Comparison of ENCODE assay signal across 1 cellular context in the genomic region with DNA sequence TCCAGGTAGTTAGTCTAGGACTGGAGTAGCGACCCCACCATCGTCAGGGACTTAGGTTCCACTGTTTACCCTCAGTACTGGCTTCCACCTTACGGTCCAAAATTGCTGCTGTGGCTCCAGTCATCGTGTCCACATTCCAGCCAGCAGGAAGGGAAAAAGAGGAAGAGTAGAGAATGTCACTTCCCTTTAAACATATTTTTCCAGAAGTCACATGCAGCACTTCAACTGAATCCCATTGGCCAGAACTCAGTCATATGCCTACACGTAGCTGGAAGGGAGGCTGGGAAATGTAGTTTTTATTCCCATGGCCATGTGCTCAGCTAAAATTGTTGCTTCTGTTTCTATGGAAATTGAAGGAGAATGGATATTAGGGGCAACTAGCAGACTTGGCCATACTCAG.
A peak's percentile ranks its signal among the peaks of the same experiment; 100 is the strongest.
TF ChIP-seq lines count a peak whose summit lies in the region.

No MANE protein-coding gene starts in this region.

TF ChIP-seq in K562, 482 proteins besides CTCF, POLR2A, EP300 and RAD21 (continued from another document and continues in another):
- TF ChIP-seq ZKSCAN1 (IDR thresholded peaks at IDR 0.05; ENCODE audit: low read depth, low read length) = no peak
- TF ChIP-seq MCM7 (IDR thresholded peaks at IDR 0.05) = no peak
- no peak for TF ChIP-seq HDGF (IDR thresholded peaks at IDR 0.05)
- TF ChIP-seq, protein P1, sequence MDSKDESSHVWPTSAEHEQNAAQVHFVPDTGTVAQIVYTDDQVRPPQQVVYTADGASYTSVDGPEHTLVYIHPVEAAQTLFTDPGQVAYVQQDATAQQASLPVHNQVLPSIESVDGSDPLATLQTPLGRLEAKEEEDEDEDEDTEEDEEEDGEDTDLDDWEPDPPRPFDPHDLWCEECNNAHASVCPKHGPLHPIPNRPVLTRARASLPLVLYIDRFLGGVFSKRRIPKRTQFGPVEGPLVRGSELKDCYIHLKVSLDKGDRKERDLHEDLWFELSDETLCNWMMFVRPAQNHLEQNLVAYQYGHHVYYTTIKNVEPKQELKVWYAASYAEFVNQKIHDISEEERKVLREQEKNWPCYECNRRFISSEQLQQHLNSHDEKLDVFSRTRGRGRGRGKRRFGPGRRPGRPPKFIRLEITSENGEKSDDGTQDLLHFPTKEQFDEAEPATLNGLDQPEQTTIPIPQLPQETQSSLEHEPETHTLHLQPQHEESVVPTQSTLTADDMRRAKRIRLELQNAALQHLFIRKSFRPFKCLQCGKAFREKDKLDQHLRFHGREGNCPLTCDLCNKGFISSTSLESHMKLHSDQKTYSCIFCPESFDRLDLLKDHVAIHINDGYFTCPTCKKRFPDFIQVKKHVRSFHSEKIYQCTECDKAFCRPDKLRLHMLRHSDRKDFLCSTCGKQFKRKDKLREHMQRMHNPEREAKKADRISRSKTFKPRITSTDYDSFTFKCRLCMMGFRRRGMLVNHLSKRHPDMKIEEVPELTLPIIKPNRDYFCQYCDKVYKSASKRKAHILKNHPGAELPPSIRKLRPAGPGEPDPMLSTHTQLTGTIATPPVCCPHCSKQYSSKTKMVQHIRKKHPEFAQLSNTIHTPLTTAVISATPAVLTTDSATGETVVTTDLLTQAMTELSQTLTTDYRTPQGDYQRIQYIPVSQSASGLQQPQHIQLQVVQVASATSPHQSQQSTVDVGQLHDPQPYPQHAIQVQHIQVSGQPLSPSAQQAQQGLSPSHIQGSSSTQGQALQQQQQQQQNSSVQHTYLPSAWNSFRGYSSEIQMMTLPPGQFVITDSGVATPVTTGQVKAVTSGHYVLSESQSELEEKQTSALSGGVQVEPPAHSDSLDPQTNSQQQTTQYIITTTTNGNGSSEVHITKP (IDR thresholded peaks at IDR 0.05; ENCODE audit: partially characterized antibody) = no peak
- TF ChIP-seq L3MBTL2 (IDR thresholded peaks at IDR 0.05) = peak; percentile 89
- TF ChIP-seq SAFB2 (IDR thresholded peaks at IDR 0.05; ENCODE audit: borderline replicate concordance, low read depth, low read length, severe bottlenecking) = no peak
- no peak for TF ChIP-seq COPS2 (conservative IDR thresholded peaks at IDR 0.05)
- TF ChIP-seq, protein P2, sequence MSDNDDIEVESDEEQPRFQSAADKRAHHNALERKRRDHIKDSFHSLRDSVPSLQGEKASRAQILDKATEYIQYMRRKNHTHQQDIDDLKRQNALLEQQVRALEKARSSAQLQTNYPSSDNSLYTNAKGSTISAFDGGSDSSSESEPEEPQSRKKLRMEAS (CRISPR knock-in tag; IDR thresholded peaks at IDR 0.05) = peak; percentile 80
- TF ChIP-seq EHMT2 (IDR thresholded peaks at IDR 0.05) = peak; percentile 8; the same call in 1 of the 2 replicates
- TF ChIP-seq, protein P3, sequence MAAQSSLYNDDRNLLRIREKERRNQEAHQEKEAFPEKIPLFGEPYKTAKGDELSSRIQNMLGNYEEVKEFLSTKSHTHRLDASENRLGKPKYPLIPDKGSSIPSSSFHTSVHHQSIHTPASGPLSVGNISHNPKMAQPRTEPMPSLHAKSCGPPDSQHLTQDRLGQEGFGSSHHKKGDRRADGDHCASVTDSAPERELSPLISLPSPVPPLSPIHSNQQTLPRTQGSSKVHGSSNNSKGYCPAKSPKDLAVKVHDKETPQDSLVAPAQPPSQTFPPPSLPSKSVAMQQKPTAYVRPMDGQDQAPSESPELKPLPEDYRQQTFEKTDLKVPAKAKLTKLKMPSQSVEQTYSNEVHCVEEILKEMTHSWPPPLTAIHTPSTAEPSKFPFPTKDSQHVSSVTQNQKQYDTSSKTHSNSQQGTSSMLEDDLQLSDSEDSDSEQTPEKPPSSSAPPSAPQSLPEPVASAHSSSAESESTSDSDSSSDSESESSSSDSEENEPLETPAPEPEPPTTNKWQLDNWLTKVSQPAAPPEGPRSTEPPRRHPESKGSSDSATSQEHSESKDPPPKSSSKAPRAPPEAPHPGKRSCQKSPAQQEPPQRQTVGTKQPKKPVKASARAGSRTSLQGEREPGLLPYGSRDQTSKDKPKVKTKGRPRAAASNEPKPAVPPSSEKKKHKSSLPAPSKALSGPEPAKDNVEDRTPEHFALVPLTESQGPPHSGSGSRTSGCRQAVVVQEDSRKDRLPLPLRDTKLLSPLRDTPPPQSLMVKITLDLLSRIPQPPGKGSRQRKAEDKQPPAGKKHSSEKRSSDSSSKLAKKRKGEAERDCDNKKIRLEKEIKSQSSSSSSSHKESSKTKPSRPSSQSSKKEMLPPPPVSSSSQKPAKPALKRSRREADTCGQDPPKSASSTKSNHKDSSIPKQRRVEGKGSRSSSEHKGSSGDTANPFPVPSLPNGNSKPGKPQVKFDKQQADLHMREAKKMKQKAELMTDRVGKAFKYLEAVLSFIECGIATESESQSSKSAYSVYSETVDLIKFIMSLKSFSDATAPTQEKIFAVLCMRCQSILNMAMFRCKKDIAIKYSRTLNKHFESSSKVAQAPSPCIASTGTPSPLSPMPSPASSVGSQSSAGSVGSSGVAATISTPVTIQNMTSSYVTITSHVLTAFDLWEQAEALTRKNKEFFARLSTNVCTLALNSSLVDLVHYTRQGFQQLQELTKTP (IDR thresholded peaks at IDR 0.05; ENCODE audit: low read depth in 1 of 2, partially characterized antibody in 2 of 2) = peak in 1 of 2 experiments; percentile 57
- TF ChIP-seq, protein P4, sequence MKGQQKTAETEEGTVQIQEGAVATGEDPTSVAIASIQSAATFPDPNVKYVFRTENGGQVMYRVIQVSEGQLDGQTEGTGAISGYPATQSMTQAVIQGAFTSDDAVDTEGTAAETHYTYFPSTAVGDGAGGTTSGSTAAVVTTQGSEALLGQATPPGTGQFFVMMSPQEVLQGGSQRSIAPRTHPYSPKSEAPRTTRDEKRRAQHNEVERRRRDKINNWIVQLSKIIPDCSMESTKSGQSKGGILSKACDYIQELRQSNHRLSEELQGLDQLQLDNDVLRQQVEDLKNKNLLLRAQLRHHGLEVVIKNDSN (CRISPR knock-in tag; IDR thresholded peaks at IDR 0.05) = peak; percentile 96
- TF ChIP-seq, protein P5, sequence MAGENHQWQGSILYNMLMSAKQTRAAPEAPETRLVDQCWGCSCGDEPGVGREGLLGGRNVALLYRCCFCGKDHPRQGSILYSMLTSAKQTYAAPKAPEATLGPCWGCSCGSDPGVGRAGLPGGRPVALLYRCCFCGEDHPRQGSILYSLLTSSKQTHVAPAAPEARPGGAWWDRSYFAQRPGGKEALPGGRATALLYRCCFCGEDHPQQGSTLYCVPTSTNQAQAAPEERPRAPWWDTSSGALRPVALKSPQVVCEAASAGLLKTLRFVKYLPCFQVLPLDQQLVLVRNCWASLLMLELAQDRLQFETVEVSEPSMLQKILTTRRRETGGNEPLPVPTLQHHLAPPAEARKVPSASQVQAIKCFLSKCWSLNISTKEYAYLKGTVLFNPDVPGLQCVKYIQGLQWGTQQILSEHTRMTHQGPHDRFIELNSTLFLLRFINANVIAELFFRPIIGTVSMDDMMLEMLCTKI (IDR thresholded peaks at IDR 0.05; ENCODE audit: partially characterized antibody) = no peak
- TF ChIP-seq MYC (IDR thresholded peaks at IDR 0.05; ENCODE audit: low read depth, low read length) = peak; percentile 96
- no peak for TF ChIP-seq MYC (CRISPR knock-in tag; IDR thresholded peaks at IDR 0.05; ENCODE audit: borderline replicate concordance, low read depth)
- TF ChIP-seq, protein P6, sequence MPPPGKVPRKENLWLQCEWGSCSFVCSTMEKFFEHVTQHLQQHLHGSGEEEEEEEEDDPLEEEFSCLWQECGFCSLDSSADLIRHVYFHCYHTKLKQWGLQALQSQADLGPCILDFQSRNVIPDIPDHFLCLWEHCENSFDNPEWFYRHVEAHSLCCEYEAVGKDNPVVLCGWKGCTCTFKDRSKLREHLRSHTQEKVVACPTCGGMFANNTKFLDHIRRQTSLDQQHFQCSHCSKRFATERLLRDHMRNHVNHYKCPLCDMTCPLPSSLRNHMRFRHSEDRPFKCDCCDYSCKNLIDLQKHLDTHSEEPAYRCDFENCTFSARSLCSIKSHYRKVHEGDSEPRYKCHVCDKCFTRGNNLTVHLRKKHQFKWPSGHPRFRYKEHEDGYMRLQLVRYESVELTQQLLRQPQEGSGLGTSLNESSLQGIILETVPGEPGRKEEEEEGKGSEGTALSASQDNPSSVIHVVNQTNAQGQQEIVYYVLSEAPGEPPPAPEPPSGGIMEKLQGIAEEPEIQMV (tag; conservative IDR thresholded peaks at IDR 0.05; ENCODE audit: low read depth) = no peak
- TF ChIP-seq, protein P7, sequence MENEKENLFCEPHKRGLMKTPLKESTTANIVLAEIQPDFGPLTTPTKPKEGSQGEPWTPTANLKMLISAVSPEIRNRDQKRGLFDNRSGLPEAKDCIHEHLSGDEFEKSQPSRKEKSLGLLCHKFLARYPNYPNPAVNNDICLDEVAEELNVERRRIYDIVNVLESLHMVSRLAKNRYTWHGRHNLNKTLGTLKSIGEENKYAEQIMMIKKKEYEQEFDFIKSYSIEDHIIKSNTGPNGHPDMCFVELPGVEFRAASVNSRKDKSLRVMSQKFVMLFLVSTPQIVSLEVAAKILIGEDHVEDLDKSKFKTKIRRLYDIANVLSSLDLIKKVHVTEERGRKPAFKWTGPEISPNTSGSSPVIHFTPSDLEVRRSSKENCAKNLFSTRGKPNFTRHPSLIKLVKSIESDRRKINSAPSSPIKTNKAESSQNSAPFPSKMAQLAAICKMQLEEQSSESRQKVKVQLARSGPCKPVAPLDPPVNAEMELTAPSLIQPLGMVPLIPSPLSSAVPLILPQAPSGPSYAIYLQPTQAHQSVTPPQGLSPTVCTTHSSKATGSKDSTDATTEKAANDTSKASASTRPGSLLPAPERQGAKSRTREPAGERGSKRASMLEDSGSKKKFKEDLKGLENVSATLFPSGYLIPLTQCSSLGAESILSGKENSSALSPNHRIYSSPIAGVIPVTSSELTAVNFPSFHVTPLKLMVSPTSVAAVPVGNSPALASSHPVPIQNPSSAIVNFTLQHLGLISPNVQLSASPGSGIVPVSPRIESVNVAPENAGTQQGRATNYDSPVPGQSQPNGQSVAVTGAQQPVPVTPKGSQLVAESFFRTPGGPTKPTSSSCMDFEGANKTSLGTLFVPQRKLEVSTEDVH (IDR thresholded peaks at IDR 0.05; ENCODE audit: low read depth, partially characterized antibody) = no peak
- no peak for TF ChIP-seq ZNF175 (CRISPR knock-in tag; IDR thresholded peaks at IDR 0.05; ENCODE audit: low read depth)
- no peak for TF ChIP-seq SMC3 (conservative IDR thresholded peaks at IDR 0.05; ENCODE audit: insufficient read depth, low read depth, low read length)
- no peak for TF ChIP-seq ZNF584 (CRISPR knock-in tag; IDR thresholded peaks at IDR 0.05; ENCODE audit: low read depth)
- TF ChIP-seq TCFL5 (CRISPR knock-in tag; conservative IDR thresholded peaks at IDR 0.05) = no peak
- TF ChIP-seq PTTG1 (tag; IDR thresholded peaks at IDR 0.05; ENCODE audit: low read depth) = no peak
- peak; percentile 84 for TF ChIP-seq HCFC1 (IDR thresholded peaks at IDR 0.05; ENCODE audit: low read depth, low read length)
- TF ChIP-seq RBM25 (IDR thresholded peaks at IDR 0.05; ENCODE audit: low read depth, low read length, severe bottlenecking) = peak; percentile 97
- no peak for TF ChIP-seq BDP1 (IDR thresholded peaks at IDR 0.05; ENCODE audit: insufficient read depth, insufficient read length)
- no peak for TF ChIP-seq NFATC3 (IDR thresholded peaks at IDR 0.05)
- no peak for TF ChIP-seq KDM4B (IDR thresholded peaks at IDR 0.05; ENCODE audit: borderline replicate concordance in 2 of 2, low read depth in 1 of 2)
- TF ChIP-seq SMAD3 (CRISPR knock-in tag; conservative IDR thresholded peaks at IDR 0.05) = no peak
- peak; percentile 54 to 65; a peak in 3 of 4 replicates for TF ChIP-seq SIX5 (IDR thresholded peaks at IDR 0.05; ENCODE audit: borderline replicate concordance in 1 of 2, insufficient read depth in 1 of 2, low read depth in 1 of 2, low read length in 2 of 2)
- TF ChIP-seq, protein P8, sequence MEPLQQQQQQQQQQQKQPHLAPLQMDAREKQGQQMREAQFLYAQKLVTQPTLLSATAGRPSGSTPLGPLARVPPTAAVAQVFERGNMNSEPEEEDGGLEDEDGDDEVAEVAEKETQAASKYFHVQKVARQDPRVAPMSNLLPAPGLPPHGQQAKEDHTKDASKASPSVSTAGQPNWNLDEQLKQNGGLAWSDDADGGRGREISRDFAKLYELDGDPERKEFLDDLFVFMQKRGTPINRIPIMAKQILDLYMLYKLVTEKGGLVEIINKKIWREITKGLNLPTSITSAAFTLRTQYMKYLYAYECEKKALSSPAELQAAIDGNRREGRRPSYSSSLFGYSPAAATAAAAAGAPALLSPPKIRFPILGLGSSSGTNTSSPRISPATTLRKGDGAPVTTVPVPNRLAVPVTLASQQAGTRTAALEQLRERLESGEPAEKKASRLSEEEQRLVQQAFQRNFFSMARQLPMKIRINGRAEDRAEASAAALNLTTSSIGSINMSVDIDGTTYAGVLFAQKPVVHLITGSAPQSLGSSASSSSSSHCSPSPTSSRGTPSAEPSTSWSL (CRISPR knock-in tag; IDR thresholded peaks at IDR 0.05; ENCODE audit: borderline replicate concordance) = no peak
- TF ChIP-seq ZNF76 (CRISPR knock-in tag; IDR thresholded peaks at IDR 0.05; ENCODE audit: borderline replicate concordance) = no peak
- no peak for TF ChIP-seq ZC3H8 (IDR thresholded peaks at IDR 0.05)
- TF ChIP-seq, protein P9, sequence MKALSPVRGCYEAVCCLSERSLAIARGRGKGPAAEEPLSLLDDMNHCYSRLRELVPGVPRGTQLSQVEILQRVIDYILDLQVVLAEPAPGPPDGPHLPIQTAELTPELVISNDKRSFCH (CRISPR knock-in tag; IDR thresholded peaks at IDR 0.05) = no peak
- TF ChIP-seq, protein P9 (tag; IDR thresholded peaks at IDR 0.05) = no peak
- TF ChIP-seq, protein P10, sequence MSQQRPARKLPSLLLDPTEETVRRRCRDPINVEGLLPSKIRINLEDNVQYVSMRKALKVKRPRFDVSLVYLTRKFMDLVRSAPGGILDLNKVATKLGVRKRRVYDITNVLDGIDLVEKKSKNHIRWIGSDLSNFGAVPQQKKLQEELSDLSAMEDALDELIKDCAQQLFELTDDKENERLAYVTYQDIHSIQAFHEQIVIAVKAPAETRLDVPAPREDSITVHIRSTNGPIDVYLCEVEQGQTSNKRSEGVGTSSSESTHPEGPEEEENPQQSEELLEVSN (IDR thresholded peaks at IDR 0.05; ENCODE audit: borderline replicate concordance in 1 of 2, extremely low read depth in 1 of 2, insufficient read depth in 1 of 2, insufficient read length in 1 of 2, low read depth in 1 of 2, low read length in 1 of 2, poor library complexity in 1 of 2, severe bottlenecking in 1 of 2) = no peak
- no peak for TF ChIP-seq DNMT1 (IDR thresholded peaks at IDR 0.05)
- peak; percentile 95 for TF ChIP-seq SPI1 (IDR thresholded peaks at IDR 0.05; ENCODE audit: borderline replicate concordance, low read depth, low read length)
